ENCODE assay signal across 28 cellular contexts in the genomic region with DNA sequence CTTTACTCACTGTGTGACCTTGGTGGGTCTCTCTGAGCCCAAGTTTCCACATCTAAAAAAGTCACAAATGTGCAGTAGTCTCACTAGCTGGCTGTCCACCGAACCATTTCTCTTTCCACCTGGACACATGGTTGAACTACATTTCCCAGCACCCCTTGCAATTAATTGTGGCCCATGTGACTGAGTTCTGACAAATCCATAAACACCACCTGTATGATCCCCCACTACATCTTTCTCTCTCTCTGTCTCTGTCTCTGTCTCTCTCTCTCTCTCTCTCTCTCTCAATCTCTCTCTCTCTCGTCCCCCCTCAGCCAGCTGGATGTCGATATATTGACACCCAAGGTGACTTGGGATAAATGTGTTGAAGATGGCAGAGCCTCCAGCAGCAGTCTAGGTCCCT. TPM values are rescaled to one million over a fixed set of nuclear protein-coding genes. Genes with fewer than 3 reads are reported as not detected.
DNase-seq lines count a peak whose midpoint lies in the region; ATAC-seq, FAIRE-seq and TF ChIP-seq lines count a peak whose summit lies in the region.
"Had no signal": no experiment of that assay in that cellular context is flagged by ENCODE, and none has a peak within 500 bp of the region (broad histone marks: within the 10 kb centered on the region; RNA-seq: fewer than 3 reads in every experiment).

No MANE protein-coding gene starts in this region.

- DNase-seq in MCF 10A (ENCODE audit: unreplicated experiment), result peak; percentile 16
- DNase-seq in mammary epithelial cell, result no peak
- DNase-seq in NCI-H82 (lab: John Stamatoyannopoulos, UW), result peak; percentile 68
- DNase-seq in bronchial epithelial cell (ENCODE audit: low read depth), result peak; percentile 11
- DNase-seq in activated T-cell treated with anti-CD3 and anti-CD28 coated beads, Interleukin-2, amount 50 U/mL, for 24 hours, result no peak
- no peak for DNase-seq in GM12891 (ENCODE audit: insufficient read length, low spot score)
- DNase-seq in activated naive CD4-positive, alpha-beta T cell treated with anti-CD3 and anti-CD28 coated beads, Interleukin-2, amount 50 U/mL, for 72 hours (ENCODE audit: low spot score in 2 of 2), result no peak
- DNase-seq in T-helper 9 cell, result no peak
- DNase-seq: activated CD4-positive, alpha-beta T cell treated with anti-CD3 and anti-CD28 coated beads for 48 hours; activated naive CD4-positive, alpha-beta T cell treated with anti-CD3 and anti-CD28 coated beads, Interleukin-2, amount 50 U/mL, for 16 hours; anterior cingulate cortex; central memory CD4-positive, alpha-beta T cell; dorsolateral prefrontal cortex; foreskin fibroblast; NCI-H1436; NCI-H510A treated with DMSO at 0.1 percent for 48 hours; ovary; SHP77 treated with DMSO at 0.1 percent for 48 hours; stimulated activated CD8-positive, alpha-beta memory T cell treated with anti-CD3 and anti-CD28 coated beads, Interleukin-4, amount 100 ng/mL, for 48 hours had no signal

- no peaks in the 10 kb centered on the region for H3K79me2 ChIP-seq in mammary epithelial cell (ENCODE audit: insufficient read depth, low read length)

- H3K9ac ChIP-seq in mammary epithelial cell (ENCODE audit: insufficient read depth, low read length), result no peak overlapping the region
- H3K9ac ChIP-seq: BLaER1 had no signal

- POLR2A ChIA-PET in MCF 10A (lab: Yijun Ruan, JAX), result interaction anchor here (0.7 kb wide), 1 partner anchor 137 kb away, joined by 3 read pairs; no protein-coding TSS in a partner anchor

- CTCF ChIA-PET in MCF 10A (lab: Yijun Ruan, JAX) (interaction anchor here (1.0 to 1.8 kb wide), 2 partner anchors 9 to 16 kb away, joined by 4 read pairs; no protein-coding TSS in a partner anchor), mammary epithelial cell (lab: Charles Lee; ENCODE audit: low non-redundant PET) (no interaction called here)

- FAIRE-seq in bronchial epithelial cell (lab: Jason Lieb, UNC) (no peak), GM12891 (lab: Jason Lieb, UNC) (no peak)

- H3K36me3 ChIP-seq in mammary epithelial cell (ENCODE audit: insufficient read depth, low read length) (no peaks in the 10 kb centered on the region), bronchial epithelial cell (ENCODE audit: control insufficient read depth, insufficient read depth, low read length) (no peaks in the 10 kb centered on the region)
- H3K36me3 ChIP-seq: BLaER1, ovary had no signal

- intact Hi-C loops in MCF 10A (cut with micrococcal nuclease), result no loop called here
- intact Hi-C loops in mammary epithelial cell (cut with micrococcal nuclease), result no loop called here

- no peak overlapping the region for H3K27ac ChIP-seq in mammary epithelial cell (ENCODE audit: insufficient read depth, low read depth, low read length)
- H3K27ac ChIP-seq: BLaER1, dorsolateral prefrontal cortex, ovary had no signal

- H4K20me1 ChIP-seq in mammary epithelial cell (ENCODE audit: insufficient read depth, low read length), result no peaks in the 10 kb centered on the region
- H4K20me1 ChIP-seq: BLaER1 had no signal

- dilution Hi-C loops in mammary epithelial cell (cut with HindIII; ENCODE audit: low sequenced_read_pairs), result loop anchor here (5.0 kb wide), 1 partner anchor 35 kb away; no protein-coding TSS in a partner anchor

- TF ChIP-seq CTCF in MCF 10A (IDR thresholded peaks at IDR 0.05; ENCODE audit: unreplicated experiment), result no peak
- no peak for TF ChIP-seq CTCF in mammary epithelial cell (conservative IDR thresholded peaks at IDR 0.05 in 1 of 2, IDR thresholded peaks at IDR 0.05 in 1 of 2; ENCODE audit: extremely low read depth in 1 of 2, insufficient read depth in 1 of 2, low read depth in 1 of 2, low read length in 2 of 2)
- TF ChIP-seq CTCF in bronchial epithelial cell (IDR thresholded peaks at IDR 0.05; ENCODE audit: insufficient read depth, low read length, severe bottlenecking), result no peak

- in situ Hi-C loops in mammary epithelial cell (cut with MboI; ENCODE audit: low sequenced_read_pairs in 2 of 2), result no loop called here

- H2AFZ ChIP-seq in mammary epithelial cell (ENCODE audit: low read depth, low read length), result no peak overlapping the region

- no peaks in the 10 kb centered on the region for H3K4me1 ChIP-seq in mammary epithelial cell (ENCODE audit: insufficient read depth, low read length)
- H3K4me1 ChIP-seq: BLaER1 had no signal

- H3K36me3 Mint-ChIP-seq in MCF 10A (ENCODE audit: insufficient read depth, unreplicated experiment), result no peaks in the 10 kb centered on the region
- H3K36me3 Mint-ChIP-seq in activated T-cell treated with anti-CD3 and anti-CD28 coated beads, Interleukin-2, amount 50 U/mL, for 24 hours (ENCODE audit: low read depth), result no peaks in the 10 kb centered on the region
- H3K36me3 Mint-ChIP-seq in activated naive CD4-positive, alpha-beta T cell treated with anti-CD3 and anti-CD28 coated beads, Interleukin-2, amount 50 U/mL, for 72 hours, result no peaks in the 10 kb centered on the region
- H3K36me3 Mint-ChIP-seq: type B pancreatic cell had no signal

- no peak for TF ChIP-seq POLR2A in GM12891 (IDR thresholded peaks at IDR 0.05; ENCODE audit: low read depth, low read length)

- H3K4me3 ChIP-seq in mammary epithelial cell (replicated peaks in 1 of 3; ENCODE audit: insufficient read depth in 1 of 3, low read depth in 2 of 3, low read length in 3 of 3) (no peak overlapping the region), bronchial epithelial cell (ENCODE audit: low read depth, low read length) (no peak overlapping the region)
- H3K4me3 ChIP-seq: BLaER1, dorsolateral prefrontal cortex, ovary had no signal

- no peak overlapping the region for H3K4me3 Mint-ChIP-seq in MCF 10A (ENCODE audit: unreplicated experiment)
- no peak overlapping the region for H3K4me3 Mint-ChIP-seq in activated T-cell treated with anti-CD3 and anti-CD28 coated beads, Interleukin-2, amount 50 U/mL, for 24 hours
- H3K4me3 Mint-ChIP-seq: activated T-helper 1 cell treated with anti-CD3 and anti-CD28 coated beads, Interleukin-12 subunit alpha, Interleukin-12 subunit beta, Interleukin-2, Interleukin-4 antibody, amounts not matched to agents 30 ng/mL and 10 ng/mL and 1 ng/mL, durations not matched to agents 14 hours and 24 hours and 36 hours; nephron; type B pancreatic cell had no signal

- no peaks in the 10 kb centered on the region for H3K9me3 ChIP-seq in mammary epithelial cell (replicated peaks; ENCODE audit: insufficient read depth, low read length)
- H3K9me3 ChIP-seq: BLaER1, ovary had no signal

- H3K9me3 Mint-ChIP-seq in MCF 10A (ENCODE audit: unreplicated experiment), result no peaks in the 10 kb centered on the region
- H3K9me3 Mint-ChIP-seq in activated T-cell treated with anti-CD3 and anti-CD28 coated beads, Interleukin-2, amount 50 U/mL, for 24 hours, result no peaks in the 10 kb centered on the region
- H3K9me3 Mint-ChIP-seq in activated naive CD4-positive, alpha-beta T cell treated with anti-CD3 and anti-CD28 coated beads, Interleukin-2, amount 50 U/mL, for 72 hours, result peaks cover 0 to 5% of the 10 kb centered on the region in 2 donors
- H3K9me3 Mint-ChIP-seq: activated T-helper 1 cell treated with anti-CD3 and anti-CD28 coated beads, Interleukin-12 subunit alpha, Interleukin-12 subunit beta, Interleukin-2, Interleukin-4 antibody, amounts not matched to agents 30 ng/mL and 10 ng/mL and 1 ng/mL, durations not matched to agents 14 hours and 24 hours and 36 hours; type B pancreatic cell had no signal

- no peak overlapping the region for H3K4me2 ChIP-seq in mammary epithelial cell (ENCODE audit: insufficient read depth, low read depth, low read length)
- H3K4me2 ChIP-seq: BLaER1 had no signal

- no peaks in the 10 kb centered on the region for H3K27me3 ChIP-seq in mammary epithelial cell (ENCODE audit: insufficient read depth, low read length)
- no peaks in the 10 kb centered on the region for H3K27me3 ChIP-seq in bronchial epithelial cell (ENCODE audit: control insufficient read depth, insufficient read depth, low read length)
- H3K27me3 ChIP-seq: BLaER1, dorsolateral prefrontal cortex, ovary had no signal

- H3K4me1 Mint-ChIP-seq in MCF 10A (ENCODE audit: insufficient read depth, unreplicated experiment), result no peaks in the 10 kb centered on the region
- no peaks in the 10 kb centered on the region for H3K4me1 Mint-ChIP-seq in activated T-cell treated with anti-CD3 and anti-CD28 coated beads, Interleukin-2, amount 50 U/mL, for 24 hours (ENCODE audit: low read depth)
- H3K4me1 Mint-ChIP-seq: nephron had no signal

- peaks cover 13% of the 10 kb centered on the region for H3K27me3 Mint-ChIP-seq in MCF 10A (ENCODE audit: insufficient read depth, unreplicated experiment)
- peaks cover 11% of the 10 kb centered on the region for H3K27me3 Mint-ChIP-seq in activated T-cell treated with anti-CD3 and anti-CD28 coated beads, Interleukin-2, amount 50 U/mL, for 24 hours
- H3K27me3 Mint-ChIP-seq: type B pancreatic cell had no signal

- no TSS peak for BruUV-seq in MCF 10A (replicated peaks; lab: Mats Ljungman, UMichigan)
- no TSS peak for BruUV-seq in mammary epithelial cell (replicated peaks; lab: Mats Ljungman, UMichigan)

- 75% methylated on average over 3 of the region's 3 CpGs for WGBS in mammary epithelial cell (ENCODE audit: low coverage, missing lambda C conversion rate)

- no peak for ATAC-seq in activated naive CD4-positive, alpha-beta T cell treated with anti-CD3 and anti-CD28 coated beads, Interleukin-2, amount 50 U/mL, for 72 hours
- ATAC-seq: sciatic nerve had no signal

- H3K27ac Mint-ChIP-seq in MCF 10A (ENCODE audit: low read depth, unreplicated experiment), result no peak overlapping the region
- no peak overlapping the region for H3K27ac Mint-ChIP-seq in activated T-cell treated with anti-CD3 and anti-CD28 coated beads, Interleukin-2, amount 50 U/mL, for 24 hours
- H3K27ac Mint-ChIP-seq in activated naive CD4-positive, alpha-beta T cell treated with anti-CD3 and anti-CD28 coated beads, Interleukin-2, amount 50 U/mL, for 72 hours, result no peak overlapping the region
- H3K27ac Mint-ChIP-seq: activated T-helper 1 cell treated with anti-CD3 and anti-CD28 coated beads, Interleukin-12 subunit alpha, Interleukin-12 subunit beta, Interleukin-2, Interleukin-4 antibody, amounts not matched to agents 30 ng/mL and 10 ng/mL and 1 ng/mL, durations not matched to agents 14 hours and 24 hours and 36 hours; nephron; type B pancreatic cell had no signal

TF ChIP-seq in GM12891, 5 proteins besides CTCF, POLR2A, EP300 and RAD21 (continues in another document):
- TF ChIP-seq SPI1 (IDR thresholded peaks at IDR 0.05; ENCODE audit: low read depth, low read length), result no peak

RNA-seq across cellular contexts. Expression of gene SNHG17, which starts 42.8 kb away (rescaled TPM):
- total RNA-seq in MCF 10A (2022) (83.6 and 133 TPM in 2 replicates), mammary epithelial cell (100 to 1,000 TPM in 1 of 2 donors, 1 to 10 TPM in 1; 8.0 to 109 TPM), bronchial epithelial cell (12.2 and 19.5 TPM in 2 replicates)
- polyA plus RNA-seq in mammary epithelial cell, result 28.6 TPM
- 37.7 TPM for polyA minus RNA-seq in mammary epithelial cell
- polyA plus RNA-seq in GM12891 (2012; ENCODE audit: low read depth, missing spikeins), result 61.6 TPM
- 100 to 1,000 TPM in 1 of 2 donors, 10 to 100 TPM in 1; 72.3 to 102 TPM for total RNA-seq in activated naive CD4-positive, alpha-beta T cell treated with anti-CD3 and anti-CD28 coated beads, Interleukin-2, amount 50 U/mL, for 72 hours

RNA-seq across cellular contexts. Expression of gene LBP, which starts 46.1 kb away (rescaled TPM):
- total RNA-seq in MCF 10A (2022) (not detected in 2 replicates), mammary epithelial cell (not detected), bronchial epithelial cell (not detected in 2 replicates)
- polyA plus RNA-seq in mammary epithelial cell, result not detected
- not detected for polyA minus RNA-seq in mammary epithelial cell
- polyA plus RNA-seq in GM12891 (2012; ENCODE audit: low read depth, missing spikeins), result not detected
- not detected for total RNA-seq in activated naive CD4-positive, alpha-beta T cell treated with anti-CD3 and anti-CD28 coated beads, Interleukin-2, amount 50 U/mL, for 72 hours
- total RNA-seq: A673; activated T-helper 1 cell treated with anti-CD3 and anti-CD28 coated beads, Interleukin-12 subunit alpha, Interleukin-12 subunit beta, Interleukin-2, Interleukin-4 antibody, amounts not matched to agents 30 ng/mL and 10 ng/mL and 1 ng/mL, durations not matched to agents 14 hours and 24 hours and 36 hours; epithelial cell of proximal tubule; mononuclear cell; T-helper 1 cell treated with Interleukin-12 subunit alpha and Interleukin-12 subunit beta and Interleukin-4 antibody, amounts not matched to agents 30 ng/mL and 1 ng/mL, for 36 hours had no signal

Comparison
In these comparisons a context has a peak if more than half of its experiments do, and no peak if none do; other contexts are left out.
1. DNase-seq: peak in MCF 10A (single experiment), NCI-H82 (single experiment) and bronchial epithelial cell (single experiment); none in mammary epithelial cell (single experiment), activated T-cell treated with anti-CD3 and anti-CD28 coated beads, Interleukin-2, amount 50 U/mL, for 24 hours (single experiment), GM12891 (single experiment), activated naive CD4-positive, alpha-beta T cell treated with anti-CD3 and anti-CD28 coated beads, Interleukin-2, amount 50 U/mL, for 72 hours (0 of 2) and T-helper 9 cell (single experiment).